In genomic region chr3:81968628-81969027, GRCh38 we compare ENCODE assay signal across 16 cellular contexts.
"Had no signal": no experiment of that assay in that cellular context is flagged by ENCODE, and none has a peak within 500 bp of the region (broad histone marks: within the 10 kb centered on the region; RNA-seq: fewer than 3 reads in every experiment).

No MANE protein-coding gene starts in this region.

- H3K27me3 Mint-ChIP-seq: naive B cell had no signal

- H3K4me3 ChIP-seq: colonic mucosa, esophagus squamous epithelium, lower lobe of right lung, pancreas, tibial artery, vagina had no signal

- H3K4me1 ChIP-seq: colonic mucosa, esophagus squamous epithelium, lower lobe of right lung, pancreas, tibial artery, vagina had no signal

- H3K36me3 ChIP-seq: colonic mucosa, esophagus squamous epithelium, lower lobe of right lung, pancreas, tibial artery, vagina had no signal

- H3K27ac ChIP-seq: colonic mucosa, esophagus squamous epithelium, lower lobe of right lung, pancreas, tibial artery, vagina had no signal

- H3K9me3 ChIP-seq: colonic mucosa, esophagus squamous epithelium, lower lobe of right lung, pancreas, tibial artery, vagina had no signal

- H3K4me3 Mint-ChIP-seq: activated T-helper 17 cell treated with anti-CD3 and anti-CD28 coated beads, Interleukin-2, amount 50 U/mL, for 72 hours; naive B cell had no signal

- ATAC-seq: activated T-helper 17 cell treated with anti-CD3 and anti-CD28 coated beads, Interleukin-2, amount 50 U/mL, for 72 hours; left cardiac atrium; lower lobe of right lung; pancreas had no signal

- H3K36me3 Mint-ChIP-seq: naive B cell had no signal

- H3K9me3 Mint-ChIP-seq: activated T-helper 17 cell treated with anti-CD3 and anti-CD28 coated beads, Interleukin-2, amount 50 U/mL, for 72 hours had no signal

- DNase-seq: activated naive CD4-positive, alpha-beta T cell treated with Interleukin-2 at 50 U/mL for 16 hours; activated T-cell treated with anti-CD3 and anti-CD28 coated beads for 4 hours; aorta; colonic mucosa; esophagus squamous epithelium; hypothalamus; left cardiac atrium; lower lobe of right lung; naive B cell; pancreas; stimulated activated CD4-positive, alpha-beta T cell treated with anti-CD3 and anti-CD28 coated beads, Interleukin-15, amount 100 ng/mL, for 24 hours; stimulated activated CD4-positive, alpha-beta T cell treated with anti-CD3 and anti-CD28 coated beads, Interleukin-4, amount 100 ng/mL, for 1 hour; stimulated activated naive CD4-positive, alpha-beta T cell; tibial artery had no signal

- H3K4me1 Mint-ChIP-seq: activated T-helper 17 cell treated with anti-CD3 and anti-CD28 coated beads, Interleukin-2, amount 50 U/mL, for 72 hours; naive B cell had no signal

- H3K27me3 ChIP-seq: colonic mucosa, esophagus squamous epithelium, pancreas, tibial artery, vagina had no signal

- H3K27ac Mint-ChIP-seq: activated T-helper 17 cell treated with anti-CD3 and anti-CD28 coated beads, Interleukin-2, amount 50 U/mL, for 72 hours; naive B cell had no signal
